ENCODE assay signal across 8 cellular contexts in genomic region chr11:13462928-13463778, GRCh38. TPM values are rescaled to one million over a fixed set of nuclear protein-coding genes. Genes with fewer than 3 reads are reported as not detected.
DNase-seq lines count a peak whose midpoint lies in the region; ATAC-seq, FAIRE-seq and TF ChIP-seq lines count a peak whose summit lies in the region.

BTBD10 (minus strand) TSS chr11:13463222; CDS start chr11:13445124, 18,098 bp downstream.

- DNase-seq in GM12891 (ENCODE audit: insufficient read length, low spot score), result peak; percentile 86
- peak; percentile 51 for DNase-seq in NCI-H1417 treated with DMSO at 0.1 percent for 48 hours (lab: John Stamatoyannopoulos, UW)
- peak; percentile 82 to 90 for DNase-seq in SW 1271 (lab: John Stamatoyannopoulos, UW)
- peak; percentile 79 for DNase-seq in activated naive CD8-positive, alpha-beta T cell treated with anti-CD3 and anti-CD28 coated beads, Interleukin-2, amount 50 U/mL, for 16 hours (ENCODE audit: low read depth, low spot score)
- DNase-seq in Right ventricle myocardium inferior (ENCODE audit: missing footprints), result peak; percentile 98
- DNase-seq in pancreas, result peak; percentile 92 to 97 (median 94)
- peak; percentile 93 to 94 for DNase-seq in thyroid gland

- intact Hi-C loops in Right ventricle myocardium inferior (cut with DNase I) (loop anchor here (2.0 to 10.0 kb wide), 2 partner anchors 78 to 208 kb away; no protein-coding TSS in a partner anchor), pancreas (cut with DNase I) (no loop called here), thyroid gland (cut with DNase I) (loop anchor here (10.0 kb wide), 1 partner anchor 258 kb away; no protein-coding TSS in a partner anchor)

- H3K9me3 ChIP-seq in pancreas (no peaks in the 10 kb centered on the region), thyroid gland (no peaks in the 10 kb centered on the region)

- WGBS in pancreas, 2 donors, result 0 to 1% methylated on average over 63 to 69 of the region's 69 CpGs
- WGBS in thyroid gland, 2 donors, result 1% methylated on average over 37 to 67 of the region's 69 CpGs

- H3K27ac ChIP-seq in pancreas (peak within 1 kb of the TSS; percentile 71 to 84 (median 72)), thyroid gland (peak within 1 kb of the TSS; percentile 40 to 72 (median 71))

- H3K4me3 ChIP-seq in pancreas, result peak within 1 kb of the TSS; percentile 55 to 85 (median 71)
- H3K4me3 ChIP-seq in thyroid gland (replicated peaks in 1 of 3), result peak within 1 kb of the TSS; percentile 45 to 71 (median 60)

- ATAC-seq in HG02798 (IDR thresholded peaks at IDR 0.05; ENCODE audit: poor library complexity, unreplicated experiment) (peak; percentile 99), Right ventricle myocardium inferior (peak; percentile 99), pancreas (peak; percentile 97 to 99 (median 98))

- TF ChIP-seq POLR2A in GM12891 (IDR thresholded peaks at IDR 0.05; ENCODE audit: low read depth, low read length), result peak; percentile 96
- peak; percentile 22 to 89 for TF ChIP-seq POLR2A in thyroid gland (IDR thresholded peaks at IDR 0.05)

- no peaks in the 10 kb centered on the region for H3K36me3 ChIP-seq in pancreas
- no peaks in the 10 kb centered on the region for H3K36me3 ChIP-seq in thyroid gland

- peaks cover 5 to 14% (median 12%) of the 10 kb centered on the region in 3 donors for H3K4me1 ChIP-seq in pancreas
- peaks cover 5 to 9% of the 10 kb centered on the region in 2 donors for H3K4me1 ChIP-seq in thyroid gland

- TF ChIP-seq CTCF in pancreas (IDR thresholded peaks at IDR 0.05) (no peak), thyroid gland (IDR thresholded peaks at IDR 0.05) (no peak)

- peak; percentile 98 for FAIRE-seq in GM12891 (lab: Jason Lieb, UNC)
- FAIRE-seq in pancreas (lab: Jason Lieb, UNC), result no peak

- H3K27me3 ChIP-seq in pancreas (no peaks in the 10 kb centered on the region), thyroid gland (no peaks in the 10 kb centered on the region)

TF ChIP-seq in GM12891, 5 proteins besides CTCF, POLR2A, EP300 and RAD21:
- TF ChIP-seq POU2F2 (IDR thresholded peaks at IDR 0.05; ENCODE audit: low read depth, low read length) (peak; percentile 87), SPI1 (IDR thresholded peaks at IDR 0.05; ENCODE audit: low read depth, low read length) (peak; percentile 71), PAX5 (IDR thresholded peaks at IDR 0.05; ENCODE audit: insufficient read depth, low read length, severe bottlenecking) (no peak), TAF1 (IDR thresholded peaks at IDR 0.05; ENCODE audit: low read depth, low read length) (peak; percentile 87), POLR2AphosphoS5 (IDR thresholded peaks at IDR 0.05; ENCODE audit: low read depth, low read length) (peak; percentile 97)

RNA-seq across cellular contexts. Expression of gene BTBD10, which starts in this region (rescaled TPM):
- 14.9 TPM for polyA plus RNA-seq in GM12891 (2012; ENCODE audit: low read depth, missing spikeins)
- total RNA-seq in Right ventricle myocardium inferior, result 19.3 TPM
- total RNA-seq in pancreas, result 10 to 100 TPM in 2 of 6 donors, 1 to 10 TPM in 4; 5.6 to 15.9 (median 7.6) TPM
- 1 to 10 TPM; 4.6 to 8.7 TPM for polyA plus RNA-seq in pancreas
- 10 to 100 TPM; 26.9 to 36.6 (median 35.3) TPM for total RNA-seq in thyroid gland

Comparison
In these comparisons a context has a peak if more than half of its experiments do, and no peak if none do; other contexts are left out.
1. Peak in every context shown above with its lines: DNase-seq, ATAC-seq, H3K4me3 ChIP-seq and H3K27ac ChIP-seq.
2. intact Hi-C loops: an anchor here in Right ventricle myocardium inferior (2.0 to 10.0 kb wide) and thyroid gland (10.0 kb wide); none called in pancreas.